In the genomic region with DNA sequence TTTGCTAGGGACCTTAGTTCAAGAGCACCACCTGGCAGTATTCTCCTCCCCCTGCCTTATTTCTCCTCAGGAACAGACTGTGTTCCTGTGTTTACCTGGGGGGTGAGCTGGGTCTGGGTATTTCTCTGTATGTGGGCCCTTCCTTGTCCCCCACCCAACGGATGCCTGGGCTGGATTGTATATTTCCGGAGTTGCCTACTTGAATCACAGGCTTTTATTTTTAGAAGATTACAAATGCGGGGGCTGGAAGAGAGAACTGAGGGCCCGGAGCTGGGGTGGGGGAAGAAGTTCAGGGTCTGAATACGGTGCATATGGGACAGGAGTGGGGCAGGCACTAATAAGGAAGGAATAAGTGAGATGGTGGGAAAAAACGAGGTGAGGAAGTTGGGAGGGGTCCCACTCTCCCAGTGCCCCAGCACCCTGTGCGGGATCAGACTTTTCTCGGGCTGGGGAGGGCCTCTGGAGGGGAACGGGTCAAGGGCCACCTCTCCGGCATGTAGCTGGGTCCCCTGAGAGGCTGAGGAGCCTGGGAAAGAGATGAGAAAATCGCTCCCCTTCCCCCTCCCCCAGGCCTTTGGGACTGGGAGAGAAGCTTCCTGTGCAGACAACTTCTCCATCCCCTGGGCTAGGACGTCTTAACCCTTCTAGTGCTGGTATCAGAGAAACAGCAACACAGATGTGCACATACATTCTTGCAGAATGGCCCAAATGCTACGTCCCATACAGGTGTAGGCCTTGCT, we compare ENCODE assay signal across 1 cellular context.
TF ChIP-seq lines count a peak whose summit lies in the region.

No MANE protein-coding gene starts in this region.

TF ChIP-seq in K562, 482 proteins besides CTCF, POLR2A, EP300 and RAD21 (continued from another document):
- TF ChIP-seq, protein P1, sequence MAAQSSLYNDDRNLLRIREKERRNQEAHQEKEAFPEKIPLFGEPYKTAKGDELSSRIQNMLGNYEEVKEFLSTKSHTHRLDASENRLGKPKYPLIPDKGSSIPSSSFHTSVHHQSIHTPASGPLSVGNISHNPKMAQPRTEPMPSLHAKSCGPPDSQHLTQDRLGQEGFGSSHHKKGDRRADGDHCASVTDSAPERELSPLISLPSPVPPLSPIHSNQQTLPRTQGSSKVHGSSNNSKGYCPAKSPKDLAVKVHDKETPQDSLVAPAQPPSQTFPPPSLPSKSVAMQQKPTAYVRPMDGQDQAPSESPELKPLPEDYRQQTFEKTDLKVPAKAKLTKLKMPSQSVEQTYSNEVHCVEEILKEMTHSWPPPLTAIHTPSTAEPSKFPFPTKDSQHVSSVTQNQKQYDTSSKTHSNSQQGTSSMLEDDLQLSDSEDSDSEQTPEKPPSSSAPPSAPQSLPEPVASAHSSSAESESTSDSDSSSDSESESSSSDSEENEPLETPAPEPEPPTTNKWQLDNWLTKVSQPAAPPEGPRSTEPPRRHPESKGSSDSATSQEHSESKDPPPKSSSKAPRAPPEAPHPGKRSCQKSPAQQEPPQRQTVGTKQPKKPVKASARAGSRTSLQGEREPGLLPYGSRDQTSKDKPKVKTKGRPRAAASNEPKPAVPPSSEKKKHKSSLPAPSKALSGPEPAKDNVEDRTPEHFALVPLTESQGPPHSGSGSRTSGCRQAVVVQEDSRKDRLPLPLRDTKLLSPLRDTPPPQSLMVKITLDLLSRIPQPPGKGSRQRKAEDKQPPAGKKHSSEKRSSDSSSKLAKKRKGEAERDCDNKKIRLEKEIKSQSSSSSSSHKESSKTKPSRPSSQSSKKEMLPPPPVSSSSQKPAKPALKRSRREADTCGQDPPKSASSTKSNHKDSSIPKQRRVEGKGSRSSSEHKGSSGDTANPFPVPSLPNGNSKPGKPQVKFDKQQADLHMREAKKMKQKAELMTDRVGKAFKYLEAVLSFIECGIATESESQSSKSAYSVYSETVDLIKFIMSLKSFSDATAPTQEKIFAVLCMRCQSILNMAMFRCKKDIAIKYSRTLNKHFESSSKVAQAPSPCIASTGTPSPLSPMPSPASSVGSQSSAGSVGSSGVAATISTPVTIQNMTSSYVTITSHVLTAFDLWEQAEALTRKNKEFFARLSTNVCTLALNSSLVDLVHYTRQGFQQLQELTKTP (IDR thresholded peaks at IDR 0.05; ENCODE audit: low read depth in 1 of 2, partially characterized antibody in 2 of 2): no peak
- TF ChIP-seq FOXM1 (IDR thresholded peaks at IDR 0.05; ENCODE audit: low read depth): no peak
- TF ChIP-seq FOXM1 (CRISPR knock-in tag; IDR thresholded peaks at IDR 0.05; ENCODE audit: low read depth): no peak
- no peak for TF ChIP-seq ZBTB1 (CRISPR knock-in tag; IDR thresholded peaks at IDR 0.05; ENCODE audit: borderline replicate concordance, low read depth)
- TF ChIP-seq MEF2A (IDR thresholded peaks at IDR 0.05; ENCODE audit: control insufficient read depth, low read depth, low read length): peak; percentile 50; the same call in 1 of the 2 replicates
- TF ChIP-seq FOXK1 (CRISPR knock-in tag; IDR thresholded peaks at IDR 0.05; ENCODE audit: borderline replicate concordance): no peak
- no peak for TF ChIP-seq KAT2B (IDR thresholded peaks at IDR 0.05; ENCODE audit: low read depth, low read length)
- no peak for TF ChIP-seq MEIS2 (IDR thresholded peaks at IDR 0.05; ENCODE audit: partially characterized antibody)
